22 cellular contexts compared by ENCODE assay signal in genomic region chr18:35459997-35460396, GRCh38. TPM values are rescaled to one million over a fixed set of nuclear protein-coding genes. Genes with fewer than 3 reads are reported as not detected.
DNase-seq lines count a peak whose midpoint lies in the region; ATAC-seq and TF ChIP-seq lines count a peak whose summit lies in the region.
"Had no signal": no experiment of that assay in that cellular context is flagged by ENCODE, and none has a peak within 500 bp of the region (broad histone marks: within the 10 kb centered on the region; RNA-seq: fewer than 3 reads in every experiment).

No MANE protein-coding gene starts in this region.

- H3K27me3 ChIP-seq in HCT116 (ENCODE audit: insufficient read depth, low read length) (no peaks in the 10 kb centered on the region), esophagus squamous epithelium (no peaks in the 10 kb centered on the region), gastrocnemius medialis (no peaks in the 10 kb centered on the region)

- H3K27ac ChIP-seq in HCT116 (ENCODE audit: low read depth, low read length) (no peak overlapping the region), esophagus squamous epithelium (peak overlapping the region; percentile 42 to 68 (median 62)), gastrocnemius medialis (peak overlapping the region; percentile 5 to 60 (median 42))
- H3K27ac ChIP-seq: GM23248 had no signal

- TF ChIP-seq CTCF in HCT116 (IDR thresholded peaks at IDR 0.05 in 2 of 3, conservative IDR thresholded peaks at IDR 0.05 in 1 of 3; ENCODE audit: borderline replicate concordance in 1 of 3, insufficient read depth in 1 of 3, low read depth in 2 of 3, low read length in 2 of 3) = no peak
- no peak for TF ChIP-seq CTCF in esophagus squamous epithelium (IDR thresholded peaks at IDR 0.05)
- no peak for TF ChIP-seq CTCF in gastrocnemius medialis (IDR thresholded peaks at IDR 0.05 in 4 of 5, conservative IDR thresholded peaks at IDR 0.05 in 1 of 5)

- ATAC-seq in HCT116 (no peak), T-helper 17 cell (no peak), gastrocnemius medialis (no peak)
- ATAC-seq in activated CD8-positive, alpha-beta T cell treated with anti-CD3 and anti-CD28 coated beads, Interleukin-2, amount 10 ng/mL, durations not matched to agents 7 days and 5 days = no peak

- no TSS peak for BruUV-seq in HCT116 (replicated peaks; lab: Mats Ljungman, UMichigan)

- no peak for DNase-seq in HCT116 (ENCODE audit: low read depth, low spot score)
- no peak for DNase-seq in T-helper 17 cell
- DNase-seq in esophagus squamous epithelium (lab: John Stamatoyannopoulos, UW) = no peak
- no peak for DNase-seq in gastrocnemius medialis
- no peak for DNase-seq in activated naive CD4-positive, alpha-beta T cell treated with anti-CD3 and anti-CD28 coated beads, Interleukin-2, amount 50 U/mL, for 16 hours
- DNase-seq in activated CD8-positive, alpha-beta T cell treated with anti-CD3 and anti-CD28 coated beads, Interleukin-2, amount 10 ng/mL, durations not matched to agents 7 days and 5 days = no peak
- no peak for DNase-seq in iPS-NIHi11 (ENCODE audit: low spot score)
- DNase-seq: activated CD4-positive, alpha-beta memory T cell treated with anti-CD3 and anti-CD28 coated beads for 36 hours; activated CD4-positive, CD25-positive, alpha-beta regulatory T cell; kidney; NCI-H1105; NCI-H2029; NCI-H345; NCI-H774; nucleus accumbens; retina; stimulated activated CD4-positive, alpha-beta T cell treated with anti-CD3 and anti-CD28 coated beads, Interleukin-12 subunit alpha, Interleukin-12 subunit beta, amount 100 ng/mL, for 4 hours; stimulated activated CD4-positive, alpha-beta T cell treated with anti-CD3 and anti-CD28 coated beads, Interleukin-4, amount 100 ng/mL, for 24 hours; stimulated activated naive CD4-positive, alpha-beta T cell treated with Interleukin-2 at 50 U/mL for 16 hours had no signal

- H3K36me3 ChIP-seq in HCT116 (ENCODE audit: control insufficient read depth in 1 of 2, insufficient read depth in 2 of 2, low read length in 2 of 2) (no peaks in the 10 kb centered on the region), esophagus squamous epithelium (no peaks in the 10 kb centered on the region), gastrocnemius medialis (no peaks in the 10 kb centered on the region)

- no peak overlapping the region for H2AFZ ChIP-seq in HCT116 (ENCODE audit: low read depth, low read length, poor library complexity, severe bottlenecking)
- H2AFZ ChIP-seq: GM23248 had no signal

- no peaks in the 10 kb centered on the region for H3K27me3 Mint-ChIP-seq in T-helper 17 cell
- H3K27me3 Mint-ChIP-seq in activated CD8-positive, alpha-beta T cell treated with anti-CD3 and anti-CD28 coated beads, Interleukin-2, amount 10 ng/mL, durations not matched to agents 7 days and 5 days (ENCODE audit: low read depth) = no peaks in the 10 kb centered on the region
- H3K27me3 Mint-ChIP-seq: IgD-negative memory B cell, memory B cell had no signal

- peak overlapping the region; percentile 32 for H3K27ac Mint-ChIP-seq in T-helper 17 cell
- no peak overlapping the region for H3K27ac Mint-ChIP-seq in activated CD8-positive, alpha-beta T cell treated with anti-CD3 and anti-CD28 coated beads, Interleukin-2, amount 10 ng/mL, durations not matched to agents 7 days and 5 days
- H3K27ac Mint-ChIP-seq: activated CD4-positive, alpha-beta memory T cell treated with anti-CD3 and anti-CD28 coated beads for 36 hours; IgD-negative memory B cell; memory B cell had no signal

- CTCF ChIA-PET in HCT116 (lab: Charles Lee) = no interaction called here
- CTCF ChIA-PET in activated CD8-positive, alpha-beta T cell treated with anti-CD3 and anti-CD28 coated beads, Interleukin-2, amount 10 ng/mL, durations not matched to agents 7 days and 5 days (lab: Charles Lee) = no interaction called here

- H3K4me1 Mint-ChIP-seq in T-helper 17 cell = peaks cover 7% of the 10 kb centered on the region
- H3K4me1 Mint-ChIP-seq in activated CD8-positive, alpha-beta T cell treated with anti-CD3 and anti-CD28 coated beads, Interleukin-2, amount 10 ng/mL, durations not matched to agents 7 days and 5 days (ENCODE audit: low read depth) = peaks cover 2% of the 10 kb centered on the region

- H3K9ac ChIP-seq in HCT116 (ENCODE audit: low read length) = no peak overlapping the region
- H3K9ac ChIP-seq: GM23248 had no signal

- TF ChIP-seq POLR2A in HCT116 (IDR thresholded peaks at IDR 0.05; ENCODE audit: borderline replicate concordance, extremely low read depth, insufficient read depth, insufficient read length) = no peak
- TF ChIP-seq POLR2A in esophagus squamous epithelium (IDR thresholded peaks at IDR 0.05) = no peak
- TF ChIP-seq POLR2A in gastrocnemius medialis (IDR thresholded peaks at IDR 0.05) = no peak

- no peaks in the 10 kb centered on the region for H3K9me2 ChIP-seq in HCT116 (ENCODE audit: insufficient read depth)

- H3K79me2 ChIP-seq in HCT116 (ENCODE audit: insufficient read depth, low read length) = no peaks in the 10 kb centered on the region

- POLR2A ChIA-PET in HCT116 (lab: Charles Lee) = no interaction called here
- POLR2A ChIA-PET in activated CD8-positive, alpha-beta T cell treated with anti-CD3 and anti-CD28 coated beads, Interleukin-2, amount 10 ng/mL, durations not matched to agents 7 days and 5 days (lab: Charles Lee) = no interaction called here

- H3K9me3 ChIP-seq in HCT116 (ENCODE audit: control insufficient read depth in 1 of 2, insufficient read depth in 1 of 2, low read depth in 1 of 2, low read length in 2 of 2) (no peaks in the 10 kb centered on the region), T-helper 17 cell (ENCODE audit: control insufficient read depth, low read length, poor library complexity, severe bottlenecking) (no peaks in the 10 kb centered on the region), esophagus squamous epithelium (no peaks in the 10 kb centered on the region), gastrocnemius medialis (no peaks in the 10 kb centered on the region)

- no peaks in the 10 kb centered on the region for H3K36me3 Mint-ChIP-seq in T-helper 17 cell (ENCODE audit: low read depth)
- H3K36me3 Mint-ChIP-seq in activated CD8-positive, alpha-beta T cell treated with anti-CD3 and anti-CD28 coated beads, Interleukin-2, amount 10 ng/mL, durations not matched to agents 7 days and 5 days (ENCODE audit: low read depth) = no peaks in the 10 kb centered on the region
- H3K36me3 Mint-ChIP-seq: activated CD4-positive, alpha-beta memory T cell treated with anti-CD3 and anti-CD28 coated beads for 36 hours; IgD-negative memory B cell; memory B cell had no signal

- RAD21 ChIA-PET in HCT116 (lab: Charles Lee; ENCODE audit: low non-redundant PET in 1 of 2, low total read pairs in 2 of 2, uncharacterized antibody in 2 of 2, unreplicated experiment in 2 of 2) = no interaction called here

- H3K4me1 ChIP-seq in HCT116 (ENCODE audit: control insufficient read depth in 1 of 2, insufficient read depth in 2 of 2, low read length in 2 of 2) (peaks cover 41 to 59% of the 10 kb centered on the region in 2 experiments), esophagus squamous epithelium (peaks cover 0 to 80% (median 39%) of the 10 kb centered on the region in 3 donors), gastrocnemius medialis (peaks cover 3 to 9% of the 10 kb centered on the region in 2 donors)

- intact Hi-C loops in HCT116 (cut with micrococcal nuclease) = no loop called here
- intact Hi-C loops in esophagus squamous epithelium (cut with DNase I) = no loop called here
- intact Hi-C loops in gastrocnemius medialis (cut with DNase I; ENCODE audit: low total_unique reads) = no loop called here

- 14 to 94% methylated on average over 1 to 2 of the region's 2 CpGs for WGBS in esophagus squamous epithelium, 2 donors

- no peak overlapping the region for H3K4me3 ChIP-seq in HCT116 (replicated peaks in 1 of 2; ENCODE audit: low read depth in 1 of 2, low read length in 2 of 2)
- H3K4me3 ChIP-seq in esophagus squamous epithelium = no peak overlapping the region
- no peak overlapping the region for H3K4me3 ChIP-seq in gastrocnemius medialis
- H3K4me3 ChIP-seq: GM23248 had no signal

- TF ChIP-seq RAD21 in HCT116 (IDR thresholded peaks at IDR 0.05; ENCODE audit: low read depth) = no peak

- H3K4me2 ChIP-seq in HCT116 (ENCODE audit: low read length) = peak overlapping the region; percentile 8; the same call in 1 of the 2 replicates

- no peaks in the 10 kb centered on the region for H4K20me1 ChIP-seq in HCT116 (ENCODE audit: insufficient read depth)

- in situ Hi-C loops in gastrocnemius medialis (cut with MboI; ENCODE audit: low sequenced_read_pairs in 4 of 4) = no loop called here

- H3K9me3 Mint-ChIP-seq in activated CD8-positive, alpha-beta T cell treated with anti-CD3 and anti-CD28 coated beads, Interleukin-2, amount 10 ng/mL, durations not matched to agents 7 days and 5 days (ENCODE audit: insufficient read depth) = no peaks in the 10 kb centered on the region
- H3K9me3 Mint-ChIP-seq: activated CD4-positive, alpha-beta memory T cell treated with anti-CD3 and anti-CD28 coated beads for 36 hours; IgD-negative memory B cell; memory B cell had no signal

- H3K4me3 Mint-ChIP-seq in T-helper 17 cell = no peak overlapping the region
- no peak overlapping the region for H3K4me3 Mint-ChIP-seq in activated CD8-positive, alpha-beta T cell treated with anti-CD3 and anti-CD28 coated beads, Interleukin-2, amount 10 ng/mL, durations not matched to agents 7 days and 5 days
- H3K4me3 Mint-ChIP-seq: activated CD4-positive, alpha-beta memory T cell treated with anti-CD3 and anti-CD28 coated beads for 36 hours; IgD-negative memory B cell; memory B cell had no signal

TF ChIP-seq in HCT116, 20 proteins besides CTCF, POLR2A, EP300 and RAD21 (continues in another document):
- TF ChIP-seq CEBPB (IDR thresholded peaks at IDR 0.05; ENCODE audit: low read depth) (no peak), EZH2 (IDR thresholded peaks at IDR 0.05) (no peak), EZH2phosphoT487 (IDR thresholded peaks at IDR 0.05; ENCODE audit: borderline replicate concordance) (no peak), CBX3 (IDR thresholded peaks at IDR 0.05; ENCODE audit: low read depth) (no peak), YY1 (IDR thresholded peaks at IDR 0.05; ENCODE audit: extremely low read depth, insufficient replicate concordance, low read depth, low read length) (no peak)

RNA-seq across cellular contexts. Expression of gene INO80C, which starts 37.8 kb away (rescaled TPM):
- total RNA-seq in HCT116 (2021; ENCODE audit: unreplicated experiment) = 30.7 TPM
- polyA plus RNA-seq in HCT116 (2012) = 19.5 and 25.0 TPM in 2 replicates
- 10 to 100 TPM; 20.9 to 21.3 TPM for total RNA-seq in T-helper 17 cell
- total RNA-seq in esophagus squamous epithelium = 10 to 100 TPM; 13.2 to 30.1 (median 17.9) TPM
- total RNA-seq in gastrocnemius medialis = 1 to 10 TPM; 5.3 to 6.4 (median 5.5) TPM
- total RNA-seq in activated CD8-positive, alpha-beta T cell treated with anti-CD3 and anti-CD28 coated beads, Interleukin-2, amount 10 ng/mL, durations not matched to agents 7 days and 5 days = 10 to 100 TPM; 12.9 to 19.4 TPM
